In genomic region chr1:234135501-234135900, GRCh38 we compare ENCODE assay signal across 15 cellular contexts.
"Had no signal": no experiment of that assay in that cellular context is flagged by ENCODE, and none has a peak within 500 bp of the region (broad histone marks: within the 10 kb centered on the region; RNA-seq: fewer than 3 reads in every experiment).

No MANE protein-coding gene starts in this region.

- DNase-seq: activated CD4-positive, alpha-beta memory T cell treated with anti-CD3 and anti-CD28 coated beads for 36 hours; activated gamma-delta T cell; activated T-cell treated with anti-CD3 and anti-CD28 coated beads, Interleukin-2, amount 50 U/mL, for 4 hours; erythroblast; hypothalamus; left ventricle myocardium superior; natural killer cell; stimulated activated CD4-positive, alpha-beta T cell treated with anti-CD3 and anti-CD28 coated beads, Interleukin-2, amount 100 ng/mL, for 24 hours; T1000; tibial artery had no signal

- H3K36me3 ChIP-seq: cardiac muscle cell, neutrophil, tibial artery had no signal

- H3K4me1 ChIP-seq: parathyroid adenoma, tibial artery had no signal

- H3K27ac ChIP-seq: cardiac muscle cell, neutrophil, parathyroid adenoma, tibial artery had no signal

- H3K4me3 ChIP-seq: cardiac muscle cell, tibial artery had no signal

- H3K27me3 ChIP-seq: neutrophil had no signal

- H3K9me3 ChIP-seq: neutrophil, tibial artery had no signal

- ATAC-seq: activated naive CD4-positive, alpha-beta T cell treated with anti-CD3 and anti-CD28 coated beads, Interleukin-2, amount 50 U/mL, for 72 hours; activated T-cell treated with anti-CD3 and anti-CD28 coated beads, Interleukin-2, amount 50 U/mL, for 4 hours; left ventricle myocardium superior; natural killer cell; stimulated activated memory B cell treated with anti-CD40 and anti-IgM and Interleukin-4, amounts not matched to agents 10 μg/mL and 1 μg/mL and 100 μg/mL, for 72 hours had no signal
